ENCODE assay signal across 22 cellular contexts in the genomic region with DNA sequence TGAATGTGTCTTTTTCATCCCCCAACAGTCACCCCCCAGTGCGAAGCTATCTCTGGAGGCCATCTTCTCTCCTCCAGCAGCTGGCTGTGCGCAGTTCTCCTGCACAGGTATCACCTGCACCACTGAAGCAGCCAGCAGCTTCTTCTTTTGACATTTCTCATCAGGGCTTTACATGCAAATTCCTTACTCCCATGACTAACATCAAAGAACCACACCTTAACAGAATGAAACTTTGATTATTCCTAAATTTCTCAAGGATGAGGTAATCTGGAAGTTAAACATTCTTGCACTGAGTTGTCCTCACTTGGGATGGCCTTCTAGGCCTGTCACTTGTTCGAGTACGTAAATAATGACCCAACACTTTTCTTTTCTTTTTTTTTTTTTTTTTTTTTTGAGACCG.
DNase-seq lines count a peak whose midpoint lies in the region; ATAC-seq, FAIRE-seq and TF ChIP-seq lines count a peak whose summit lies in the region.
"Had no signal": no experiment of that assay in that cellular context is flagged by ENCODE, and none has a peak within 500 bp of the region (broad histone marks: within the 10 kb centered on the region; RNA-seq: fewer than 3 reads in every experiment).

No MANE protein-coding gene starts in this region.

- H3K27ac ChIP-seq in foreskin keratinocyte (no peak overlapping the region), tibial artery (no peak overlapping the region)
- H3K27ac ChIP-seq: A549 had no signal

- no peaks in the 10 kb centered on the region for H3K9me3 ChIP-seq in tibial artery
- H3K9me3 ChIP-seq: A549, HAP-1 had no signal

- intact Hi-C loops in tibial artery (cut with DNase I; ENCODE audit: low total_unique reads) = no loop called here

- peak; percentile 4 for DNase-seq in EL
- DNase-seq in bronchial epithelial cell (ENCODE audit: low read depth) = peak; percentile 74
- peak; percentile 59 to 71 for DNase-seq in foreskin keratinocyte
- peak; percentile 19 for DNase-seq in renal cortical epithelial cell (ENCODE audit: low read depth)
- no peak for DNase-seq in NCI-H2196 (lab: John Stamatoyannopoulos, UW; ENCODE audit: unreplicated experiment)
- DNase-seq in tibial artery = no peak
- DNase-seq: 8988T; ACHN; AML-193; C1 segment of cervical spinal cord; CD4-positive, alpha-beta memory T cell; COR-L47; DMS153; DND-41; GDM1; GOT3; HFFc6 had no signal

- TF ChIP-seq CTCF in bronchial epithelial cell (IDR thresholded peaks at IDR 0.05; ENCODE audit: insufficient read depth, low read length, severe bottlenecking) (no peak), foreskin keratinocyte (conservative IDR thresholded peaks at IDR 0.05) (no peak), tibial artery (IDR thresholded peaks at IDR 0.05) (no peak)

- H3K27me3 ChIP-seq in bronchial epithelial cell (ENCODE audit: control insufficient read depth, insufficient read depth, low read length) (no peaks in the 10 kb centered on the region), foreskin keratinocyte (no peaks in the 10 kb centered on the region), tibial artery (no peaks in the 10 kb centered on the region)

- H3K4me3 ChIP-seq in bronchial epithelial cell (ENCODE audit: low read depth, low read length) (no peak overlapping the region), tibial artery (no peak overlapping the region)
- H3K4me3 ChIP-seq: A549, GM12878, HAP-1 had no signal

- H3K4me1 ChIP-seq in foreskin keratinocyte (peaks cover 9% of the 10 kb centered on the region), tibial artery (no peaks in the 10 kb centered on the region)
- H3K4me1 ChIP-seq: A549, HAP-1 had no signal

- no peaks in the 10 kb centered on the region for H3K36me3 ChIP-seq in bronchial epithelial cell (ENCODE audit: control insufficient read depth, insufficient read depth, low read length)
- no peaks in the 10 kb centered on the region for H3K36me3 ChIP-seq in tibial artery
- H3K36me3 ChIP-seq: HAP-1 had no signal

- ATAC-seq in foreskin keratinocyte (peak; percentile 85), GM19455 (IDR thresholded peaks at IDR 0.05; ENCODE audit: unreplicated experiment) (no peak)
- ATAC-seq: A549, GM12878 had no signal

- no peak for FAIRE-seq in bronchial epithelial cell (lab: Jason Lieb, UNC)
- FAIRE-seq: A549, GM12878, H54 had no signal

Comparison
In these comparisons a context has a peak if more than half of its experiments do, and no peak if none do; other contexts are left out.
1. DNase-seq: peak in EL (single experiment), bronchial epithelial cell (single experiment), foreskin keratinocyte (2 of 2) and renal cortical epithelial cell (single experiment); none in NCI-H2196 (single experiment) and tibial artery (0 of 2).